ENCODE assay signal across 26 cellular contexts in genomic region chr9:116491219-116491618, GRCh38.
DNase-seq lines count a peak whose midpoint lies in the region; ATAC-seq and TF ChIP-seq lines count a peak whose summit lies in the region.
"Had no signal": no experiment of that assay in that cellular context is flagged by ENCODE, and none has a peak within 500 bp of the region (broad histone marks: within the 10 kb centered on the region; RNA-seq: fewer than 3 reads in every experiment).

No MANE protein-coding gene starts in this region.

- H3K27me3 ChIP-seq in psoas muscle (ENCODE audit: insufficient read depth in 3 of 3, low read length in 2 of 3) = no peaks in the 10 kb centered on the region
- H3K27me3 ChIP-seq: neural progenitor cell, stomach had no signal

- intact Hi-C loops in psoas muscle (cut with DNase I) = loop anchor here (10.0 kb wide), 5 partner anchors 84 to 336 kb away; partner anchors contain the start of gene PAPPA (in 1 of the 2)

- DNase-seq in SK-N-MC (ENCODE audit: low read depth, low spot score) (no peak), fibroblast of pulmonary artery (ENCODE audit: low read depth) (peak; percentile 33), osteocyte (ENCODE audit: extremely low spot score, unreplicated experiment) (no peak), NCI-H2107 (lab: John Stamatoyannopoulos, UW) (no peak), psoas muscle (no peak)
- DNase-seq: activated CD4-positive, CD25-positive, alpha-beta regulatory T cell; activated naive CD4-positive, alpha-beta T cell treated with anti-CD3 and anti-CD28 coated beads, Interleukin-2, amount 10 ng/mL, durations not matched to agents 7 days and 5 days; activated T-cell treated with anti-CD3 and anti-CD28 coated beads, Interleukin-2, amount 50 U/mL, for 4 hours; anterior cingulate cortex; COR-L47; effector CD4-positive, alpha-beta T cell; HFFc6; left ventricle myocardium inferior; NCI-H1417 treated with DMSO at 0.1 percent for 48 hours; NCI-H2171; NCI-H748 treated with DMSO at 0.1 percent for 48 hours; PC-9; small intestine; stimulated activated CD4-positive, alpha-beta T cell treated with anti-CD3 and anti-CD28 coated beads, Interleukin-4, amount 100 ng/mL, for 24 hours; stomach; T-helper 17 cell had no signal

- no peak overlapping the region for H3K27ac Mint-ChIP-seq in osteocyte (ENCODE audit: unreplicated experiment)
- H3K27ac Mint-ChIP-seq: activated naive CD4-positive, alpha-beta T cell treated with anti-CD3 and anti-CD28 coated beads, Interleukin-2, amount 10 ng/mL, durations not matched to agents 7 days and 5 days; HFFc6; neural progenitor cell; T-helper 17 cell; type B pancreatic cell had no signal

- TF ChIP-seq CTCF in LNCAP (IDR thresholded peaks at IDR 0.05) = peak; percentile 52
- no peak for TF ChIP-seq CTCF in fibroblast of pulmonary artery (IDR thresholded peaks at IDR 0.05; ENCODE audit: low read length, missing control alignments)
- TF ChIP-seq CTCF in osteocyte (IDR thresholded peaks at IDR 0.05) = peak; percentile 37
- no peak for TF ChIP-seq CTCF in psoas muscle (IDR thresholded peaks at IDR 0.05)

- no peak overlapping the region for H3K9ac ChIP-seq in SK-N-MC (ENCODE audit: insufficient read length)
- H3K9ac ChIP-seq: neural progenitor cell had no signal

- no peaks in the 10 kb centered on the region for H3K4me1 ChIP-seq in psoas muscle
- H3K4me1 ChIP-seq: left ventricle myocardium inferior had no signal

- ATAC-seq in GM18870 (IDR thresholded peaks at IDR 0.05; ENCODE audit: unreplicated experiment) (no peak), psoas muscle (no peak)
- ATAC-seq: activated T-cell treated with anti-CD3 and anti-CD28 coated beads, Interleukin-2, amount 50 U/mL, for 4 hours; esophagus mucosa; T-helper 17 cell had no signal

- no peaks in the 10 kb centered on the region for H3K27me3 Mint-ChIP-seq in osteocyte (ENCODE audit: unreplicated experiment)
- H3K27me3 Mint-ChIP-seq: activated naive CD4-positive, alpha-beta T cell treated with anti-CD3 and anti-CD28 coated beads, Interleukin-2, amount 10 ng/mL, durations not matched to agents 7 days and 5 days; T-helper 17 cell; type B pancreatic cell had no signal

- peak overlapping the region; percentile 63 for H3K27ac ChIP-seq in SK-N-MC
- no peak overlapping the region for H3K27ac ChIP-seq in psoas muscle
- H3K27ac ChIP-seq: left ventricle myocardium inferior, neural progenitor cell, PC-9, stomach had no signal

- H3K4me1 Mint-ChIP-seq in osteocyte (ENCODE audit: unreplicated experiment) = peaks cover 8% of the 10 kb centered on the region
- H3K4me1 Mint-ChIP-seq: activated naive CD4-positive, alpha-beta T cell treated with anti-CD3 and anti-CD28 coated beads, Interleukin-2, amount 10 ng/mL, durations not matched to agents 7 days and 5 days; T-helper 17 cell had no signal

- H3K9me3 Mint-ChIP-seq in osteocyte (ENCODE audit: unreplicated experiment) = no peaks in the 10 kb centered on the region
- H3K9me3 Mint-ChIP-seq: activated naive CD4-positive, alpha-beta T cell treated with anti-CD3 and anti-CD28 coated beads, Interleukin-2, amount 10 ng/mL, durations not matched to agents 7 days and 5 days; activated T-cell treated with anti-CD3 and anti-CD28 coated beads, Interleukin-2, amount 50 U/mL, for 4 hours; HFFc6; type B pancreatic cell had no signal

- H3K4me3 ChIP-seq in SK-N-MC (no peak overlapping the region), fibroblast of pulmonary artery (replicated peaks; ENCODE audit: low read depth, low read length) (no peak overlapping the region), psoas muscle (no peak overlapping the region)
- H3K4me3 ChIP-seq: left ventricle myocardium inferior, neural progenitor cell, PC-9, stomach had no signal

- H3K36me3 Mint-ChIP-seq in osteocyte (ENCODE audit: unreplicated experiment) = no peaks in the 10 kb centered on the region
- H3K36me3 Mint-ChIP-seq: activated naive CD4-positive, alpha-beta T cell treated with anti-CD3 and anti-CD28 coated beads, Interleukin-2, amount 10 ng/mL, durations not matched to agents 7 days and 5 days; type B pancreatic cell had no signal

- no peak overlapping the region for H3K4me3 Mint-ChIP-seq in osteocyte (ENCODE audit: unreplicated experiment)
- H3K4me3 Mint-ChIP-seq: activated naive CD4-positive, alpha-beta T cell treated with anti-CD3 and anti-CD28 coated beads, Interleukin-2, amount 10 ng/mL, durations not matched to agents 7 days and 5 days; activated T-cell treated with anti-CD3 and anti-CD28 coated beads, Interleukin-2, amount 50 U/mL, for 4 hours; HFFc6; neural progenitor cell; T-helper 17 cell; type B pancreatic cell had no signal

- H3K36me3 ChIP-seq in SK-N-MC (ENCODE audit: insufficient read depth, low read length) (0 out of 2 replicates have a peak, but pooled peaks cover 3% of the 10 kb centered on the region), psoas muscle (ENCODE audit: insufficient read depth in 1 of 2, low read depth in 1 of 2) (peaks cover 0 to 5% of the 10 kb centered on the region in 2 donors)
- H3K36me3 ChIP-seq: left ventricle myocardium inferior, neural progenitor cell, stomach had no signal

- H3K9me3 ChIP-seq in SK-N-MC (ENCODE audit: low read depth, low read length) (no peaks in the 10 kb centered on the region), psoas muscle (no peaks in the 10 kb centered on the region)
- H3K9me3 ChIP-seq: left ventricle myocardium inferior, stomach had no signal

- WGBS in psoas muscle, 3 donors = 91 to 95% (median 92%) methylated on average over 1 of the region's 1 CpG

Comparison
In these comparisons a context has a peak if more than half of its experiments do, and no peak if none do; other contexts are left out.
1. CTCF ChIP-seq: peak in LNCAP (single experiment) and osteocyte (single experiment); none in fibroblast of pulmonary artery (single experiment) and psoas muscle (single experiment).